ENCODE assay signal across 1 cellular context in genomic region chr3:61964566-61964965, GRCh38.
TF ChIP-seq lines count a peak whose summit lies in the region.

No MANE protein-coding gene starts in this region.

TF ChIP-seq in WTC11, 78 proteins besides CTCF, POLR2A, EP300 and RAD21 (continued from another document):
- TF ChIP-seq TEAD4 (CRISPR knock-in tag; IDR thresholded peaks at IDR 0.05), result no peak
- no peak for TF ChIP-seq ZNF138 (CRISPR knock-in tag; conservative IDR thresholded peaks at IDR 0.05)
- no peak for TF ChIP-seq AFF4 (CRISPR knock-in tag; IDR thresholded peaks at IDR 0.05; ENCODE audit: borderline replicate concordance)
- no peak for TF ChIP-seq JUN (CRISPR knock-in tag; IDR thresholded peaks at IDR 0.05)
- TF ChIP-seq TEAD1 (CRISPR knock-in tag; IDR thresholded peaks at IDR 0.05), result no peak
- no peak for TF ChIP-seq FOXP4 (CRISPR knock-in tag; IDR thresholded peaks at IDR 0.05)
